ENCODE assay signal across 1 cellular context in genomic region chr20:4195499-4195898, GRCh38.
TF ChIP-seq lines count a peak whose summit lies in the region.

No MANE protein-coding gene starts in this region.

TF ChIP-seq in HepG2, 621 proteins besides CTCF, POLR2A, EP300 and RAD21 (continued from another document):
- no peak for TF ChIP-seq ZBTB39 (CRISPR knock-in tag; IDR thresholded peaks at IDR 0.05)
